1 cellular context compared by ENCODE assay signal in genomic region chr20:44388466-44389023, GRCh38.
A peak's percentile ranks its signal among the peaks of the same experiment; 100 is the strongest.
TF ChIP-seq lines count a peak whose summit lies in the region.

No MANE protein-coding gene starts in this region.

TF ChIP-seq in HEK293, 187 proteins besides CTCF, POLR2A, EP300 and RAD21 (continued from another document and continues in another):
- TF ChIP-seq PRDM2 (tag by site-specific recombination; IDR thresholded peaks at IDR 0.05; ENCODE audit: borderline replicate concordance) (no peak), WT1 (tag by site-specific recombination; IDR thresholded peaks at IDR 0.05) (no peak), ZBTB6 (tag by site-specific recombination; IDR thresholded peaks at IDR 0.05) (no peak), ZBTB48 (tag by site-specific recombination; IDR thresholded peaks at IDR 0.05) (peak; percentile 80), HOXD13 (CRISPR knock-in tag; IDR thresholded peaks at IDR 0.05; ENCODE audit: borderline replicate concordance) (no peak), ZNF521 (tag by site-specific recombination; IDR thresholded peaks at IDR 0.05) (no peak), ZBTB49 (tag by site-specific recombination; IDR thresholded peaks at IDR 0.05; ENCODE audit: low read depth) (no peak), REPIN1 (tag by site-specific recombination; IDR thresholded peaks at IDR 0.05; ENCODE audit: low read depth) (no peak), ZSCAN30 (tag by site-specific recombination; IDR thresholded peaks at IDR 0.05) (0 out of 2 replicates have a peak, but pooled peaks have one; percentile 49), ZNF280D (tag by site-specific recombination; IDR thresholded peaks at IDR 0.05) (peak; percentile 80), ZNF18 (tag by site-specific recombination; IDR thresholded peaks at IDR 0.05) (no peak), ZBTB8A (tag by site-specific recombination; IDR thresholded peaks at IDR 0.05) (peak; percentile 64), PBX3 (CRISPR knock-in tag; IDR thresholded peaks at IDR 0.05) (0 out of 2 replicates have a peak, but pooled peaks have one; percentile 18), ZBTB17 (tag by site-specific recombination; IDR thresholded peaks at IDR 0.05) (peak; percentile 33; the same call in 1 of the 2 replicates), ZNF2 (tag by site-specific recombination; IDR thresholded peaks at IDR 0.05) (peak; percentile 72; the same call in 1 of the 2 replicates), ZFP37 (tag by site-specific recombination; IDR thresholded peaks at IDR 0.05) (no peak), ZNF501 (tag by site-specific recombination; IDR thresholded peaks at IDR 0.05) (no peak), ZSCAN4 (tag by site-specific recombination; IDR thresholded peaks at IDR 0.05) (no peak), ZNF624 (tag by site-specific recombination; IDR thresholded peaks at IDR 0.05) (no peak), HIC1 (tag by site-specific recombination; IDR thresholded peaks at IDR 0.05) (peak; percentile 51; the same call in 1 of the 2 replicates), BCL6B (tag by site-specific recombination; IDR thresholded peaks at IDR 0.05) (no peak), ZNF324 (tag by site-specific recombination; IDR thresholded peaks at IDR 0.05) (peak; percentile 51; the same call in 1 of the 2 replicates), SP7 (tag by site-specific recombination; IDR thresholded peaks at IDR 0.05) (peak; percentile 60; the same call in 1 of the 2 replicates), KLF8 (tag by site-specific recombination; IDR thresholded peaks at IDR 0.05) (peak; percentile 44; the same call in 1 of the 2 replicates), ZSCAN5A (tag by site-specific recombination; IDR thresholded peaks at IDR 0.05) (0 out of 2 replicates have a peak, but pooled peaks have one; percentile 20), TRIM28 (IDR thresholded peaks at IDR 0.05; ENCODE audit: borderline replicate concordance, low read length) (0 out of 2 replicates have a peak, but pooled peaks have one; percentile 13)
